Comparison of ENCODE assay signal across 7 cellular contexts in genomic region chr17:29682987-29683386, GRCh38.
A peak's percentile ranks its signal among the peaks of the same experiment; 100 is the strongest.
DNase-seq lines count a peak whose midpoint lies in the region; ATAC-seq and TF ChIP-seq lines count a peak whose summit lies in the region.

No MANE protein-coding gene starts in this region.

- peaks cover 17 to 73% (median 35%) of the 10 kb centered on the region in 6 donors for H3K4me1 ChIP-seq in spleen

- H3K9me3 ChIP-seq in spleen = no peaks in the 10 kb centered on the region

- WGBS in spleen, 5 donors = 29 to 48% (median 42%) methylated on average over 3 of the region's 3 CpGs

- no peak overlapping the region for H3K4me3 ChIP-seq in HFF-Myc (replicated peaks; ENCODE audit: low read depth, low read length)
- H3K4me3 ChIP-seq in spleen = no peak overlapping the region

- DNase-seq in HFF-Myc (ENCODE audit: extremely low read depth, low read depth) (peak; percentile 37), activated B cell treated with CpG ODN at 0.5 μM for 24 hours (no peak), iPS-NIHi7 (ENCODE audit: extremely low spot score) (peak; percentile 22), spleen (no peak), Ammon's horn (ENCODE audit: low spot score) (no peak)

- H3K27me3 ChIP-seq in spleen (replicated peaks in 1 of 7) = no peaks in the 10 kb centered on the region

- peaks cover 21% of the 10 kb centered on the region for H3K4me1 Mint-ChIP-seq in activated B cell treated with CpG ODN at 0.5 μM for 24 hours

- CTCF ChIA-PET in activated B cell treated with CpG ODN at 0.5 μM for 24 hours (lab: Charles Lee) = interaction anchor here (0.8 to 4.6 kb wide), 9 partner anchors 10 to 96 kb away, joined by 3 to 45 read pairs (median 6); no protein-coding TSS in a partner anchor

- TF ChIP-seq CTCF in HFF-Myc (IDR thresholded peaks at IDR 0.05; ENCODE audit: low read depth, low read length, missing control alignments) (no peak), activated B cell treated with CpG ODN at 0.5 μM for 24 hours (IDR thresholded peaks at IDR 0.05) (no peak), spleen (IDR thresholded peaks at IDR 0.05 in 8 of 11, conservative IDR thresholded peaks at IDR 0.05 in 3 of 11) (no peak)

- H3K27me3 Mint-ChIP-seq in activated B cell treated with CpG ODN at 0.5 μM for 24 hours = no peaks in the 10 kb centered on the region

- peak overlapping the region; percentile 73 for H3K27ac Mint-ChIP-seq in activated B cell treated with CpG ODN at 0.5 μM for 24 hours

- H3K36me3 Mint-ChIP-seq in activated B cell treated with CpG ODN at 0.5 μM for 24 hours (ENCODE audit: low read depth) = peaks cover 58% of the 10 kb centered on the region

- intact Hi-C loops in activated B cell treated with CpG ODN at 0.5 μM for 24 hours (cut with micrococcal nuclease) = loop anchor here (1.0 to 5.0 kb wide), 6 partner anchors 7 to 96 kb away; no protein-coding TSS in a partner anchor
- intact Hi-C loops in spleen (cut with DNase I; ENCODE audit: low total_unique reads) = no loop called here

- no peaks in the 10 kb centered on the region for H3K9me3 Mint-ChIP-seq in activated B cell treated with CpG ODN at 0.5 μM for 24 hours

- no peak for TF ChIP-seq POLR2A in spleen (IDR thresholded peaks at IDR 0.05)

- peaks cover 0 to 86% (median 22%) of the 10 kb centered on the region in 6 donors for H3K36me3 ChIP-seq in spleen

- peak overlapping the region; percentile 30 to 84 (median 80) for H3K27ac ChIP-seq in spleen

- no peak for ATAC-seq in activated B cell treated with CpG ODN at 0.5 μM for 24 hours (ENCODE audit: low read depth)
- no peak for ATAC-seq in HG03045 (IDR thresholded peaks at IDR 0.05; ENCODE audit: unreplicated experiment)
- ATAC-seq in HG03025 (IDR thresholded peaks at IDR 0.05; ENCODE audit: low FRiP score, unreplicated experiment) = no peak

- no peak overlapping the region for H3K4me3 Mint-ChIP-seq in activated B cell treated with CpG ODN at 0.5 μM for 24 hours

- POLR2A ChIA-PET in activated B cell treated with CpG ODN at 0.5 μM for 24 hours (lab: Charles Lee) = interaction anchor here (1.0 to 4.0 kb wide), 4 partner anchors 23 to 78 kb away, joined by 3 to 33 read pairs (median 28); no protein-coding TSS in a partner anchor

Comparison
In these comparisons a context has a peak if more than half of its experiments do, and no peak if none do; other contexts are left out.
1. DNase-seq: peak in HFF-Myc (single experiment) and iPS-NIHi7 (single experiment); none in activated B cell treated with CpG ODN at 0.5 μM for 24 hours (single experiment), spleen (single experiment) and Ammon's horn (single experiment).